ENCODE assay signal across 1 cellular context in genomic region chr2:68384485-68385107, GRCh38.
TF ChIP-seq lines count a peak whose summit lies in the region.

No MANE protein-coding gene starts in this region.

TF ChIP-seq in GM12878, 131 proteins besides CTCF, POLR2A, EP300 and RAD21:
- no peak for TF ChIP-seq ELK1 (IDR thresholded peaks at IDR 0.05; ENCODE audit: low read depth, low read length)
- 0 out of 2 replicates have a peak, but pooled peaks have one; percentile 30 for TF ChIP-seq LARP7 (IDR thresholded peaks at IDR 0.05)
- TF ChIP-seq SUZ12 (IDR thresholded peaks at IDR 0.05; ENCODE audit: unreplicated experiment) = no peak
- TF ChIP-seq BCL11A (IDR thresholded peaks at IDR 0.05; ENCODE audit: low read depth, low read length) = no peak
TF ChIP-seq in GM12878: peak in this region for 1.
